ENCODE assay signal across 12 cellular contexts in the genomic region with DNA sequence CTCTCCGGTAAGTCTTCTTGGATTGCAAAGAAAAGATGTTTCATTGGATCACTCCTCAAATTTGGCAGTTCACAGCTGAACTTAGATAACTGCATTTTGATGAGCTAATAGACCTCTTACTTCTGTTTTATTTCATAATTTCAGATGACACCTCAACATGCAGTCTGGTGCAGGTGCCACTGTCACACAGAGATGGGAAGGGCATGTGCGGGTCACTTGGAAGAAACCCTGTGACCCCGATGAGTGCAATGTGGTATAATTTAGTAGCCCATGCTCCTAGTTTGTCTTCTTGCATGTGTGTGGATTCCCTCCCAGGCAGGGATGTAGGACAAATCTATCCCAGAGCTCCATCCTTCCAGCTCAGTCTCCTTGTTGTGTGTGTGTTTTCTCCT. TPM values are rescaled to one million over a fixed set of nuclear protein-coding genes. Genes with fewer than 3 reads are reported as not detected.
DNase-seq lines count a peak whose midpoint lies in the region; ATAC-seq and TF ChIP-seq lines count a peak whose summit lies in the region.
"Had no signal": no experiment of that assay in that cellular context is flagged by ENCODE, and none has a peak within 500 bp of the region (broad histone marks: within the 10 kb centered on the region; RNA-seq: fewer than 3 reads in every experiment).

No MANE protein-coding gene starts in this region.

- no peaks in the 10 kb centered on the region for H4K20me1 ChIP-seq in MM.1S (ENCODE audit: insufficient read depth, low read length)

- H3K4me1 ChIP-seq in transverse colon (no peaks in the 10 kb centered on the region), MM.1S (ENCODE audit: low read length) (no peaks in the 10 kb centered on the region)

- 67 to 80% methylated on average over 2 to 3 of the region's 3 CpGs for WGBS in transverse colon (ENCODE audit: low coverage in 1 of 2), 2 donors

- H3K9me3 ChIP-seq in transverse colon: no peaks in the 10 kb centered on the region
- H3K9me3 ChIP-seq in MM.1S (replicated peaks; ENCODE audit: insufficient read depth, low read length): no peaks in the 10 kb centered on the region
- H3K9me3 ChIP-seq in WERI-Rb-1 (ENCODE audit: severe bottlenecking): peaks cover 3% of the 10 kb centered on the region

- H3K27me3 Mint-ChIP-seq in activated T-cell treated with anti-CD3 and anti-CD28 coated beads, Interleukin-2, amount 50 U/mL, for 4 hours (ENCODE audit: low read depth): no peaks in the 10 kb centered on the region
- H3K27me3 Mint-ChIP-seq in central memory CD8-positive, alpha-beta T cell: no peaks in the 10 kb centered on the region

- peak overlapping the region; percentile 81 for H3K27ac Mint-ChIP-seq in central memory CD8-positive, alpha-beta T cell (ENCODE audit: low read depth)
- H3K27ac Mint-ChIP-seq: HFFc6 had no signal

- no peaks in the 10 kb centered on the region for H3K9me2 ChIP-seq in MM.1S (replicated peaks; ENCODE audit: insufficient read depth, low read length)

- H3K4me3 ChIP-seq in transverse colon: peak overlapping the region in 1 of 4 donors; percentile 34
- H3K4me3 ChIP-seq in MM.1S (ENCODE audit: low read length): no peak overlapping the region
- no peak overlapping the region for H3K4me3 ChIP-seq in WERI-Rb-1 (ENCODE audit: low read depth, low read length)
- H3K4me3 ChIP-seq: lung had no signal

- H3K36me3 ChIP-seq in transverse colon: no peaks in the 10 kb centered on the region
- no peaks in the 10 kb centered on the region for H3K36me3 ChIP-seq in MM.1S (replicated peaks; ENCODE audit: insufficient read depth, low read length)
- H3K36me3 ChIP-seq in WERI-Rb-1: no peaks in the 10 kb centered on the region

- peaks cover 62% of the 10 kb centered on the region for H3K4me1 Mint-ChIP-seq in activated T-cell treated with anti-CD3 and anti-CD28 coated beads, Interleukin-2, amount 50 U/mL, for 4 hours (ENCODE audit: low read depth)
- H3K4me1 Mint-ChIP-seq in central memory CD8-positive, alpha-beta T cell: peaks cover 72% of the 10 kb centered on the region

- DNase-seq in activated T-cell treated with anti-CD3 and anti-CD28 coated beads, Interleukin-2, amount 50 U/mL, for 4 hours: no peak
- DNase-seq in activated T-cell treated with anti-CD3 and anti-CD28 coated beads, Interleukin-2, amount 50 U/mL, for 1 hour: no peak
- DNase-seq in central memory CD8-positive, alpha-beta T cell (ENCODE audit: low spot score in 2 of 2): no peak
- DNase-seq in transverse colon (no peak), MM.1S (no peak), WERI-Rb-1 (no peak), DMS 273 (lab: John Stamatoyannopoulos, UW; ENCODE audit: unreplicated experiment) (no peak)
- DNase-seq: HFFc6 had no signal

- H3K79me2 ChIP-seq in MM.1S (ENCODE audit: low read length): no peaks in the 10 kb centered on the region

- H3K27me3 ChIP-seq in transverse colon (no peaks in the 10 kb centered on the region), MM.1S (replicated peaks; ENCODE audit: insufficient read depth, low read length) (no peaks in the 10 kb centered on the region), WERI-Rb-1 (ENCODE audit: insufficient read depth, low read depth, severe bottlenecking) (peaks cover 82% of the 10 kb centered on the region)

- no peak overlapping the region for H3K4me2 ChIP-seq in MM.1S (ENCODE audit: low read depth, low read length)

- ATAC-seq in activated T-cell treated with anti-CD3 and anti-CD28 coated beads, Interleukin-2, amount 50 U/mL, for 4 hours: peak; percentile 20 to 23
- ATAC-seq in HG02981 (IDR thresholded peaks at IDR 0.05; ENCODE audit: unreplicated experiment): peak; percentile 1
- ATAC-seq in central memory CD8-positive, alpha-beta T cell (replicated peaks; ENCODE audit: extremely low read depth, poor library complexity, severe bottlenecking): peak; percentile 25

- no peak for TF ChIP-seq POLR2A in transverse colon (IDR thresholded peaks at IDR 0.05)

- peak overlapping the region; percentile 32 to 71 (median 51) for H3K27ac ChIP-seq in transverse colon
- no peak overlapping the region for H3K27ac ChIP-seq in MM.1S (ENCODE audit: low read length)
- H3K27ac ChIP-seq in WERI-Rb-1: no peak overlapping the region

- no peak overlapping the region for H2AFZ ChIP-seq in MM.1S (ENCODE audit: low read length)

- no peaks in the 10 kb centered on the region for H3F3A ChIP-seq in MM.1S (ENCODE audit: insufficient read depth, low read length)

- peak overlapping the region; percentile 97 for H3K4me3 Mint-ChIP-seq in activated T-cell treated with anti-CD3 and anti-CD28 coated beads, Interleukin-2, amount 50 U/mL, for 4 hours
- peak overlapping the region; percentile 96 for H3K4me3 Mint-ChIP-seq in central memory CD8-positive, alpha-beta T cell
- H3K4me3 Mint-ChIP-seq: HFFc6 had no signal

- H3K9me3 Mint-ChIP-seq in activated T-cell treated with anti-CD3 and anti-CD28 coated beads, Interleukin-2, amount 50 U/mL, for 4 hours: no peaks in the 10 kb centered on the region
- H3K9me3 Mint-ChIP-seq in central memory CD8-positive, alpha-beta T cell: no peaks in the 10 kb centered on the region
- H3K9me3 Mint-ChIP-seq: HFFc6 had no signal

- H3K9ac ChIP-seq in MM.1S (ENCODE audit: low read length): no peak overlapping the region

- no peak for TF ChIP-seq CTCF in transverse colon (IDR thresholded peaks at IDR 0.05)
- no peak for TF ChIP-seq CTCF in MM.1S (IDR thresholded peaks at IDR 0.05; ENCODE audit: low read length)
- no peak for TF ChIP-seq CTCF in WERI-Rb-1 (IDR thresholded peaks at IDR 0.05; ENCODE audit: low read depth, low read length)

- in situ Hi-C loops in transverse colon (cut with MboI; ENCODE audit: low pct_ligation_motif_present in 1 of 4, low pct_unique_long_range_greater_than_20kb in 1 of 4, low sequenced_read_pairs in 3 of 4): no loop called here

- peaks cover 46% of the 10 kb centered on the region for H3K36me3 Mint-ChIP-seq in activated T-cell treated with anti-CD3 and anti-CD28 coated beads, Interleukin-2, amount 50 U/mL, for 4 hours (ENCODE audit: insufficient read depth)
- H3K36me3 Mint-ChIP-seq in central memory CD8-positive, alpha-beta T cell (ENCODE audit: insufficient read depth): peaks cover 15% of the 10 kb centered on the region

- TF ChIP-seq EP300 in transverse colon (IDR thresholded peaks at IDR 0.05; ENCODE audit: low read depth): no peak

- intact Hi-C loops in transverse colon (cut with DNase I; ENCODE audit: low total_unique reads): no loop called here

RNA-seq across cellular contexts. Expression of a gene that starts 0.5 kb away (rescaled TPM):
- 100 to 1,000 TPM in 1 of 3 donors, 10 to 100 TPM in 2; 69.2 to 138 (median 96.6) TPM for total RNA-seq in activated T-cell treated with anti-CD3 and anti-CD28 coated beads, Interleukin-2, amount 50 U/mL, for 4 hours
- 1 to 10 TPM in 3 of 4 donors, not detected in 1; 1.1 to 3.3 (median 3.2) TPM for total RNA-seq in transverse colon
- total RNA-seq: HFFc6, SK-MEL-5, skeletal muscle tissue had no signal

Comparison
In these comparisons a context has a peak if more than half of its experiments do, and no peak if none do; other contexts are left out.
1. H3K27ac ChIP-seq: peak in transverse colon (4 of 4); none in MM.1S (single experiment) and WERI-Rb-1 (single experiment).
2. RNA of a gene that starts 0.5 kb away (total RNA-seq): 69.2 to 138 TPM in activated T-cell treated with anti-CD3 and anti-CD28 coated beads, Interleukin-2, amount 50 U/mL, for 4 hours; 1.1 to 3.3 TPM in transverse colon; every median in the first group is over 10 times any median in the second.
3. Peak in every context shown above with its lines, with median percentiles within 50 percentile points of each other: ATAC-seq.